Comparison of ENCODE assay signal across 1 cellular context in genomic region chr19:44164673-44165512, GRCh38.
TF ChIP-seq lines count a peak whose summit lies in the region.

TSS of gene ZNF226 (plus strand) at chr19:44165100. CDS start at chr19:44170081, 4,981 bp downstream.

TF ChIP-seq in HEK293, 187 proteins besides CTCF, POLR2A, EP300 and RAD21 (continued from another document and continues in another):
- TF ChIP-seq ZNF280C (tag by site-specific recombination; IDR thresholded peaks at IDR 0.05) = no peak; the same call in 1 of the 2 replicates
- no peak for TF ChIP-seq SALL2 (tag by site-specific recombination; IDR thresholded peaks at IDR 0.05; ENCODE audit: borderline replicate concordance)
- TF ChIP-seq ZNF311 (tag by site-specific recombination; IDR thresholded peaks at IDR 0.05; ENCODE audit: borderline replicate concordance) = no peak
- TF ChIP-seq ZNF621 (tag by site-specific recombination; IDR thresholded peaks at IDR 0.05) = no peak
- TF ChIP-seq ZBTB20 (tag by site-specific recombination; IDR thresholded peaks at IDR 0.05) = peak; percentile 98
- no peak for TF ChIP-seq ZNF202 (tag by site-specific recombination; IDR thresholded peaks at IDR 0.05; ENCODE audit: borderline replicate concordance)
- no peak for TF ChIP-seq ZSCAN16 (tag by site-specific recombination; IDR thresholded peaks at IDR 0.05)
- no peak for TF ChIP-seq ZBTB49 (tag by site-specific recombination; IDR thresholded peaks at IDR 0.05; ENCODE audit: low read depth)
- TF ChIP-seq ZNF18 (tag by site-specific recombination; IDR thresholded peaks at IDR 0.05) = no peak; the same call in 1 of the 2 replicates
- TF ChIP-seq ZNF2 (tag by site-specific recombination; IDR thresholded peaks at IDR 0.05) = peak; percentile 97
- no peak for TF ChIP-seq ZNF529 (tag by site-specific recombination; IDR thresholded peaks at IDR 0.05; ENCODE audit: insufficient replicate concordance)
- no peak for TF ChIP-seq ZNF513 (tag by site-specific recombination; IDR thresholded peaks at IDR 0.05)
- peak; percentile 63 for TF ChIP-seq ZBTB8A (tag by site-specific recombination; IDR thresholded peaks at IDR 0.05)
- peak; percentile 51; the same call in 1 of the 2 replicates for TF ChIP-seq GLIS1 (tag by site-specific recombination; IDR thresholded peaks at IDR 0.05)
- TF ChIP-seq ZNF24 (tag by site-specific recombination; IDR thresholded peaks at IDR 0.05) = peak; percentile 72
- peak; percentile 90 for TF ChIP-seq ZNF394 (tag by site-specific recombination; IDR thresholded peaks at IDR 0.05; ENCODE audit: borderline replicate concordance)
- TF ChIP-seq PRDM10 (tag by site-specific recombination; IDR thresholded peaks at IDR 0.05) = peak; percentile 97
- no peak for TF ChIP-seq ZSCAN4 (tag by site-specific recombination; IDR thresholded peaks at IDR 0.05)
- no peak for TF ChIP-seq ZNF274 (IDR thresholded peaks at IDR 0.05; ENCODE audit: low read length)
- TF ChIP-seq ZNF274 (tag by site-specific recombination; IDR thresholded peaks at IDR 0.05; ENCODE audit: borderline replicate concordance) = no peak
- TF ChIP-seq REST (tag by site-specific recombination; IDR thresholded peaks at IDR 0.05) = peak; percentile 81
- TF ChIP-seq HOXC10 (CRISPR knock-in tag; IDR thresholded peaks at IDR 0.05) = no peak
- TF ChIP-seq ZNF76 (tag by site-specific recombination; IDR thresholded peaks at IDR 0.05; ENCODE audit: borderline replicate concordance, low read depth) = peak; percentile 100
- 0 out of 2 replicates have a peak, but pooled peaks have one; percentile 70 for TF ChIP-seq ZNF169 (tag by site-specific recombination; IDR thresholded peaks at IDR 0.05)
- TF ChIP-seq TRIM28 (IDR thresholded peaks at IDR 0.05; ENCODE audit: borderline replicate concordance, low read length) = peak; percentile 95
- no peak for TF ChIP-seq ZNF354C (tag by site-specific recombination; IDR thresholded peaks at IDR 0.05; ENCODE audit: borderline replicate concordance, low read depth)
- no peak for TF ChIP-seq ZNF433 (tag by site-specific recombination; IDR thresholded peaks at IDR 0.05; ENCODE audit: low read depth)
- peak; percentile 96 for TF ChIP-seq ZXDB (tag by site-specific recombination; IDR thresholded peaks at IDR 0.05)
- 0 out of 2 replicates have a peak, but pooled peaks have one; percentile 59 for TF ChIP-seq ELK4 (IDR thresholded peaks at IDR 0.05; ENCODE audit: borderline replicate concordance, low read depth, low read length)
- peak; percentile 97 for TF ChIP-seq ZNF660 (tag by site-specific recombination; IDR thresholded peaks at IDR 0.05)
- 0 out of 2 replicates have a peak, but pooled peaks have one; percentile 28 for TF ChIP-seq ZNF146 (tag by site-specific recombination; IDR thresholded peaks at IDR 0.05)
- peak; percentile 100 for TF ChIP-seq IKZF3 (tag by site-specific recombination; IDR thresholded peaks at IDR 0.05)
- TF ChIP-seq ZNF768 (tag by site-specific recombination; IDR thresholded peaks at IDR 0.05) = peak; percentile 57; the same call in 1 of the 2 replicates
- no peak for TF ChIP-seq PRDM6 (tag by site-specific recombination; IDR thresholded peaks at IDR 0.05)
- TF ChIP-seq REPIN1 (tag by site-specific recombination; IDR thresholded peaks at IDR 0.05; ENCODE audit: low read depth) = peak; percentile 99
- TF ChIP-seq ZBTB6 (tag by site-specific recombination; IDR thresholded peaks at IDR 0.05) = peak; percentile 94
- TF ChIP-seq ZNF610 (tag by site-specific recombination; IDR thresholded peaks at IDR 0.05; ENCODE audit: borderline replicate concordance) = peak; percentile 77; the same call in 1 of the 2 replicates
- peak; percentile 91 for TF ChIP-seq YY2 (tag by site-specific recombination; IDR thresholded peaks at IDR 0.05)
